In genomic region chr10:11285171-11285570, GRCh38 we compare ENCODE assay signal across 20 cellular contexts.
A peak's percentile ranks its signal among the peaks of the same experiment; 100 is the strongest.
DNase-seq lines count a peak whose midpoint lies in the region; ATAC-seq, FAIRE-seq and TF ChIP-seq lines count a peak whose summit lies in the region.
"Had no signal": no experiment of that assay in that cellular context is flagged by ENCODE, and none has a peak within 500 bp of the region (broad histone marks: within the 10 kb centered on the region; RNA-seq: fewer than 3 reads in every experiment).

No MANE protein-coding gene starts in this region.

- no peaks in the 10 kb centered on the region for H3K9me3 ChIP-seq in right lobe of liver
- H3K9me3 ChIP-seq: BE2C, body of pancreas, gastrocnemius medialis, transverse colon had no signal

- H3K9me3 Mint-ChIP-seq in activated T-helper 17 cell treated with anti-CD3 and anti-CD28 coated beads, Interleukin-2, amount 50 U/mL, for 72 hours, result no peaks in the 10 kb centered on the region
- H3K9me3 Mint-ChIP-seq: activated B cell treated with CpG ODN at 0.5 μM for 24 hours, immature natural killer cell had no signal

- no peaks in the 10 kb centered on the region for H3K27me3 ChIP-seq in right lobe of liver
- H3K27me3 ChIP-seq: BE2C, body of pancreas, gastrocnemius medialis, transverse colon had no signal

- no peak overlapping the region for H3K4me3 ChIP-seq in AG04449 (ENCODE audit: low read depth, low read length)
- H3K4me3 ChIP-seq in right lobe of liver, result no peak overlapping the region
- H3K4me3 ChIP-seq: body of pancreas, gastrocnemius medialis, transverse colon had no signal

- no peak overlapping the region for H3K27ac Mint-ChIP-seq in activated T-helper 17 cell treated with anti-CD3 and anti-CD28 coated beads, Interleukin-2, amount 50 U/mL, for 72 hours
- H3K27ac Mint-ChIP-seq: activated B cell treated with CpG ODN at 0.5 μM for 24 hours; activated CD8-positive, alpha-beta memory T cell treated with anti-CD3 and anti-CD28 coated beads, Interleukin-2, amount 10 ng/mL, durations not matched to agents 7 days and 5 days had no signal

- DNase-seq in AG04449 (ENCODE audit: low read depth, low spot score) (no peak), GM12891 (ENCODE audit: insufficient read length, low spot score) (no peak), kidney tubule cell (ENCODE audit: low spot score) (peak; percentile 20), foreskin melanocyte (no peak), right lobe of liver (no peak)
- DNase-seq in activated CD4-positive, alpha-beta T cell treated with anti-CD3 and anti-CD28 coated beads, Interleukin-2, amount 50 U/mL, for 4 hours, result no peak
- DNase-seq: activated B cell treated with CpG ODN at 0.5 μM for 24 hours; activated CD8-positive, alpha-beta memory T cell treated with anti-CD3 and anti-CD28 coated beads, Interleukin-2, amount 10 ng/mL, durations not matched to agents 7 days and 5 days; activated naive CD4-positive, alpha-beta T cell treated with Interleukin-2 at 50 U/mL for 16 hours; BE2C; body of pancreas; DND-41; effector CD8-positive, alpha-beta T cell; gastrocnemius medialis; immature natural killer cell; midbrain; NCI-H774; transverse colon had no signal

- FAIRE-seq in GM12891 (lab: Jason Lieb, UNC), result peak; percentile 71

- H3K4me3 Mint-ChIP-seq in activated T-helper 17 cell treated with anti-CD3 and anti-CD28 coated beads, Interleukin-2, amount 50 U/mL, for 72 hours, result no peak overlapping the region
- H3K4me3 Mint-ChIP-seq: activated B cell treated with CpG ODN at 0.5 μM for 24 hours; activated CD8-positive, alpha-beta memory T cell treated with anti-CD3 and anti-CD28 coated beads, Interleukin-2, amount 10 ng/mL, durations not matched to agents 7 days and 5 days; immature natural killer cell had no signal

- TF ChIP-seq POLR2A in GM12891 (IDR thresholded peaks at IDR 0.05; ENCODE audit: low read depth, low read length) (no peak), right lobe of liver (IDR thresholded peaks at IDR 0.05) (no peak)

- intact Hi-C loops in right lobe of liver (cut with DNase I), result no loop called here

- WGBS in right lobe of liver (ENCODE audit: insufficient coverage, low coverage, low lambda C conversion rate, missing lambda C conversion rate), result 46% methylated on average over 4 of the region's 4 CpGs

- CTCF ChIA-PET in AG04449 (lab: Yijun Ruan, JAX), result interaction anchor here (1.0 kb wide), 1 partner anchor 15 kb away, joined by 3 read pairs; no protein-coding TSS in a partner anchor

- no peaks in the 10 kb centered on the region for H3K4me1 ChIP-seq in right lobe of liver
- H3K4me1 ChIP-seq: BE2C, body of pancreas, gastrocnemius medialis, transverse colon had no signal

- peak; percentile 10 for ATAC-seq in activated T-helper 17 cell treated with anti-CD3 and anti-CD28 coated beads, Interleukin-2, amount 50 U/mL, for 72 hours (replicated peaks)
- ATAC-seq in right lobe of liver, result no peak
- ATAC-seq in HG03439 (IDR thresholded peaks at IDR 0.05; ENCODE audit: unreplicated experiment), result no peak
- ATAC-seq: activated CD8-positive, alpha-beta memory T cell treated with anti-CD3 and anti-CD28 coated beads, Interleukin-2, amount 10 ng/mL, durations not matched to agents 7 days and 5 days; body of pancreas; gastrocnemius medialis had no signal

- H3K36me3 Mint-ChIP-seq in activated T-helper 17 cell treated with anti-CD3 and anti-CD28 coated beads, Interleukin-2, amount 50 U/mL, for 72 hours (ENCODE audit: low read depth), result no peaks in the 10 kb centered on the region

- POLR2A ChIA-PET in AG04449 (lab: Yijun Ruan, JAX), result no interaction called here

- H3K36me3 ChIP-seq in right lobe of liver, result peaks cover 0 to 2% (median 0%) of the 10 kb centered on the region in 4 donors
- H3K36me3 ChIP-seq: BE2C had no signal

- peaks cover 20% of the 10 kb centered on the region for H3K4me1 Mint-ChIP-seq in activated T-helper 17 cell treated with anti-CD3 and anti-CD28 coated beads, Interleukin-2, amount 50 U/mL, for 72 hours

- TF ChIP-seq CTCF in AG04449 (IDR thresholded peaks at IDR 0.05; ENCODE audit: insufficient read depth, low read length, missing control alignments) (peak; percentile 21), right lobe of liver (IDR thresholded peaks at IDR 0.05) (no peak)

- no peaks in the 10 kb centered on the region for H3K27me3 Mint-ChIP-seq in activated T-helper 17 cell treated with anti-CD3 and anti-CD28 coated beads, Interleukin-2, amount 50 U/mL, for 72 hours
- H3K27me3 Mint-ChIP-seq: activated B cell treated with CpG ODN at 0.5 μM for 24 hours; activated CD8-positive, alpha-beta memory T cell treated with anti-CD3 and anti-CD28 coated beads, Interleukin-2, amount 10 ng/mL, durations not matched to agents 7 days and 5 days had no signal

- no peak overlapping the region for H3K27ac ChIP-seq in right lobe of liver
- H3K27ac ChIP-seq: body of pancreas, gastrocnemius medialis, transverse colon had no signal

TF ChIP-seq in GM12891, 5 proteins besides CTCF, POLR2A, EP300 and RAD21:
- TF ChIP-seq SPI1 (IDR thresholded peaks at IDR 0.05; ENCODE audit: low read depth, low read length) (no peak), PAX5 (IDR thresholded peaks at IDR 0.05; ENCODE audit: insufficient read depth, low read length, severe bottlenecking) (no peak), POU2F2 (IDR thresholded peaks at IDR 0.05; ENCODE audit: low read depth, low read length) (no peak), TAF1 (IDR thresholded peaks at IDR 0.05; ENCODE audit: low read depth, low read length) (no peak), POLR2AphosphoS5 (IDR thresholded peaks at IDR 0.05; ENCODE audit: low read depth, low read length) (no peak)
